Comparison of ENCODE assay signal across 1 cellular context in genomic region chr1:151047925-151048644, GRCh38.
TF ChIP-seq lines count a peak whose summit lies in the region.

No MANE protein-coding gene starts in this region.

TF ChIP-seq in neural cell, 6 proteins besides CTCF, POLR2A, EP300 and RAD21 (continued from another document):
- TF ChIP-seq REST (IDR thresholded peaks at IDR 0.05; ENCODE audit: borderline replicate concordance) (no peak), SMC3 (conservative IDR thresholded peaks at IDR 0.05; ENCODE audit: poor library complexity) (peak; percentile 12)
